ENCODE assay signal across 17 cellular contexts in genomic region chr7:158301221-158301620, GRCh38.
A peak's percentile ranks its signal among the peaks of the same experiment; 100 is the strongest.
DNase-seq lines count a peak whose midpoint lies in the region; ATAC-seq and TF ChIP-seq lines count a peak whose summit lies in the region.
"Had no signal": no experiment of that assay in that cellular context is flagged by ENCODE, and none has a peak within 500 bp of the region (broad histone marks: within the 10 kb centered on the region; RNA-seq: fewer than 3 reads in every experiment).

No MANE protein-coding gene starts in this region.

- no peaks in the 10 kb centered on the region for H3K9me3 ChIP-seq in PC-3 (ENCODE audit: low read length)
- peaks cover 0 to 5% (median under 1%) of the 10 kb centered on the region in 4 donors for H3K9me3 ChIP-seq in tibial nerve

- no TSS peak for BruUV-seq in PC-3 (replicated peaks; lab: Mats Ljungman, UMichigan)

- TF ChIP-seq EP300 in tibial nerve (IDR thresholded peaks at IDR 0.05): no peak

- no peak overlapping the region for H3K56ac ChIP-seq in mesendoderm (ENCODE audit: low read length)

- in situ Hi-C loops in GM13977 (cut with MboI; ENCODE audit: low pct_unique_long_range_greater_than_20kb, low sequenced_read_pairs, unreplicated experiment): no loop called here

- intact Hi-C loops in PC-3 (cut with micrococcal nuclease): no loop called here

- H3K18ac ChIP-seq in mesendoderm (ENCODE audit: low read length): no peak overlapping the region

- no peak overlapping the region for H3K4ac ChIP-seq in mesendoderm (ENCODE audit: low read depth, low read length)

- H3K4me1 ChIP-seq in PC-3 (ENCODE audit: insufficient read depth, low read length): peaks cover 13% of the 10 kb centered on the region
- no peaks in the 10 kb centered on the region for H3K4me1 ChIP-seq in mesendoderm (ENCODE audit: control insufficient read depth, low read depth, low read length)
- H3K4me1 ChIP-seq in tibial nerve: no peaks in the 10 kb centered on the region

- H3K79me1 ChIP-seq in mesendoderm (ENCODE audit: low read length): no peaks in the 10 kb centered on the region

- H3F3A ChIP-seq in PC-3 (ENCODE audit: low read length, unreplicated experiment): no peaks in the 10 kb centered on the region

- no peak overlapping the region for H3K9ac ChIP-seq in PC-3 (ENCODE audit: low read length)
- no peak overlapping the region for H3K9ac ChIP-seq in mesendoderm (ENCODE audit: low read length)

- H3K9me2 ChIP-seq in PC-3 (replicated peaks; ENCODE audit: low read length): no peaks in the 10 kb centered on the region

- no peak overlapping the region for H4K8ac ChIP-seq in mesendoderm (ENCODE audit: low read depth, low read length)

- H3K4me2 ChIP-seq in PC-3 (ENCODE audit: low read length): peak overlapping the region; percentile 62
- H3K4me2 ChIP-seq in mesendoderm (ENCODE audit: low read length): no peak overlapping the region

- H3K27me3 ChIP-seq in PC-3 (ENCODE audit: low read length): no peaks in the 10 kb centered on the region
- H3K27me3 ChIP-seq in mesendoderm (ENCODE audit: insufficient read depth, low read length, poor library complexity): no peaks in the 10 kb centered on the region
- H3K27me3 ChIP-seq in tibial nerve: no peaks in the 10 kb centered on the region

- no peak for TF ChIP-seq POLR2A in tibial nerve (IDR thresholded peaks at IDR 0.05)

- DNase-seq in GM13977 (ENCODE audit: low spot score) (peak; percentile 9), PC-3 (peak; percentile 64), mesendoderm (peak; percentile 16), tibial nerve (ENCODE audit: low spot score in 2 of 2) (no peak), NOMO-1 treated with dmso at 0.1 percent for 144 hours (lab: John Stamatoyannopoulos, UW; ENCODE audit: unreplicated experiment) (no peak)
- DNase-seq: HCEC 1CT; NCI-H1105; NCI-H2081; NCI-H2171 treated with DMSO at 0.1 percent for 48 hours; NCI-H446 treated with DMSO at 0.1 percent for 48 hours; NK-92 treated with Interleukin-12 subunit alpha and Interleukin-12 subunit beta, amount 100 ng/mL, for 24 hours; SIG-M5 had no signal

- no peak overlapping the region for H2BK5ac ChIP-seq in mesendoderm (ENCODE audit: low read length)

- no peak overlapping the region for H3K4me3 ChIP-seq in PC-3 (ENCODE audit: low read length)
- H3K4me3 ChIP-seq in mesendoderm (ENCODE audit: low read length): no peak overlapping the region
- H3K4me3 ChIP-seq in tibial nerve: no peak overlapping the region
- H3K4me3 ChIP-seq: K562 had no signal

- ATAC-seq in PC-3 (peak; percentile 59), HG03196 (IDR thresholded peaks at IDR 0.05; ENCODE audit: unreplicated experiment) (no peak), HG03095 (IDR thresholded peaks at IDR 0.05; ENCODE audit: unreplicated experiment) (no peak)
- ATAC-seq: K562, SK-N-SH treated with all-trans-retinoic acid at 6 μM for 48 hours had no signal

- no peaks in the 10 kb centered on the region for H4K20me1 ChIP-seq in PC-3 (ENCODE audit: low read length)

- H2BK120ac ChIP-seq in mesendoderm (ENCODE audit: low read depth, low read length): no peak overlapping the region

- POLR2A ChIA-PET in PC-3 (lab: Charles Lee; ENCODE audit: unreplicated experiment): no interaction called here

- no peak overlapping the region for H2AK5ac ChIP-seq in mesendoderm (ENCODE audit: low read length)

- H2BK15ac ChIP-seq in mesendoderm (replicated peaks; ENCODE audit: low read depth): no peak overlapping the region

- peak overlapping the region; percentile 41; the same call in 1 of the 2 replicates for H2AFZ ChIP-seq in PC-3 (ENCODE audit: low read length)

- TF ChIP-seq CTCF in GM13977 (IDR thresholded peaks at IDR 0.05; ENCODE audit: extremely low read depth, insufficient read depth, missing control alignments): no peak
- TF ChIP-seq CTCF in PC-3 (conservative IDR thresholded peaks at IDR 0.05; ENCODE audit: low read depth, low read length): no peak
- no peak for TF ChIP-seq CTCF in tibial nerve (IDR thresholded peaks at IDR 0.05)

- no peaks in the 10 kb centered on the region for H3K36me3 ChIP-seq in PC-3 (ENCODE audit: low read depth, low read length)
- no peaks in the 10 kb centered on the region for H3K36me3 ChIP-seq in mesendoderm (ENCODE audit: control insufficient read depth, insufficient read depth, low read length)
- H3K36me3 ChIP-seq in tibial nerve: no peaks in the 10 kb centered on the region

- WGBS in mesendoderm (ENCODE audit: extremely low coverage, insufficient coverage, low lambda C conversion rate): no CpG with 5 or more reads among the region's 10 CpGs
- 39 to 66% methylated on average over 10 of the region's 10 CpGs for WGBS in tibial nerve, 2 donors

- H3K79me2 ChIP-seq in PC-3 (ENCODE audit: low read length) (no peaks in the 10 kb centered on the region), mesendoderm (ENCODE audit: control insufficient read depth, insufficient read depth, low read length) (no peaks in the 10 kb centered on the region)

- H3K27ac ChIP-seq in PC-3 (ENCODE audit: low read length) (peak overlapping the region; percentile 23; the same call in 1 of the 2 replicates), mesendoderm (ENCODE audit: low read depth, low read length) (no peak overlapping the region), tibial nerve (peak overlapping the region in 3 of 4 donors; percentile 11 to 76 (median 43))
- H3K27ac ChIP-seq: C4-2B had no signal

- no peak overlapping the region for H3K23ac ChIP-seq in mesendoderm (ENCODE audit: low read length)

- H4K5ac ChIP-seq in mesendoderm (ENCODE audit: low read length): no peak overlapping the region

- CTCF ChIA-PET in PC-3 (lab: Charles Lee): no interaction called here

Comparison
In these comparisons a context has a peak if more than half of its experiments do, and no peak if none do; other contexts are left out.
1. DNase-seq: peak in GM13977 (single experiment), PC-3 (single experiment) and mesendoderm (single experiment); none in tibial nerve (0 of 2) and NOMO-1 treated with dmso at 0.1 percent for 144 hours (single experiment).